Comparison of ENCODE assay signal across 14 cellular contexts in the genomic region with DNA sequence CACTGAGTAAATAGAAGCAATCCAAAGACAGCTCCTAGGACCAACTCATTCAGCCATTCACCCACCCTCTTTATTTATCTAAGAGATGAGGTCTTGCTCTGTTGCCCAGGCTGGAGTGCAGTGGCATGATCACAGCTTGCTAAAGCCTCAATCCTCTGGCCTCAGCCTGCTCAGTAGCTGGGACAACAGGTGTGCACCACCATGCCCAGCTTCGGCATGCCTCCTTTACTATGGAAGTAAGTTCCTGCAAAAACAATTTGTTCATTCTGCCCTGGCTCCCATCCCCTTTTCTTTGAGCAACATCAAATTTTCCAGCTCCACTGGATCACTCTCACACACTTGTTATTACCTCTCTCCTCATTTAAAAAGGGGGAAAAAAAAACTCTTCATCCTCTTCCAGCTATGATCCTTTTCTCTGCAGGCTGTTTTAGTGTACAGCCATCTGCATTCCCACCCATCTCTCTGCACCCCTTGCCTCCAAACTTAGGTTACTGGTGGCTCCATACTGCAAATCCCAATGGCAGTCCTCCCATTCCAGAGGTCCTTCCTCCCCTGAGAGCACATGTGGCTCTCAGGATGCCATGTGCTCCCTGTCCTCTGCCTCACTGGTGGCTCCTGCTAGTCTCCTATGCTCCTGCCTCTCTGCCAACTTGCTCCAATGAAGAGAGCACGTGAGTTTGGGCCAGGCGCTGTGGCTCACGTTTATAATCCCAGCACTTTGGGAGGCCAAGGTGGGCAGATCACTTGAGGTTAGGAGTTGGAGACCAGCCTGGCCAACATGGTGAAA. TPM values are rescaled to one million over a fixed set of nuclear protein-coding genes. Genes with fewer than 3 reads are reported as not detected.
A peak's percentile ranks its signal among the peaks of the same experiment; 100 is the strongest.
DNase-seq lines count a peak whose midpoint lies in the region; ATAC-seq, FAIRE-seq and TF ChIP-seq lines count a peak whose summit lies in the region.
"Had no signal": no experiment of that assay in that cellular context is flagged by ENCODE, and none has a peak within 500 bp of the region (broad histone marks: within the 10 kb centered on the region; RNA-seq: fewer than 3 reads in every experiment).

No MANE protein-coding gene starts in this region.

- no peak for FAIRE-seq in K562 (lab: Jason Lieb, UNC)

- H3K27me3 Mint-ChIP-seq in activated naive CD4-positive, alpha-beta T cell treated with anti-CD3 and anti-CD28 coated beads for 36 hours (ENCODE audit: low read depth), result no peaks in the 10 kb centered on the region
- H3K27me3 Mint-ChIP-seq in stimulated activated memory B cell treated with anti-CD40 and anti-IgM and Interleukin-4, amounts not matched to agents 10 μg/mL and 1 μg/mL and 100 μg/mL, for 72 hours, result no peaks in the 10 kb centered on the region

- no peaks in the 10 kb centered on the region for H3K27me3 ChIP-seq in K562 (ENCODE audit: control insufficient read depth in 2 of 2, insufficient read depth in 2 of 2, low read length in 2 of 2)
- no peaks in the 10 kb centered on the region for H3K27me3 ChIP-seq in SK-N-SH (ENCODE audit: insufficient read depth)
- H3K27me3 ChIP-seq: colonic mucosa, sigmoid colon, tibial nerve had no signal

- H3K4me1 ChIP-seq in K562 (replicated peaks in 1 of 2; ENCODE audit: control insufficient read depth in 2 of 2, insufficient read depth in 2 of 2, low read length in 2 of 2) (peaks cover 16 to 37% of the 10 kb centered on the region in 2 experiments; a peak in 4 of 5 replicates), SK-N-SH (ENCODE audit: control insufficient read depth in 1 of 2, insufficient read depth in 2 of 2, low read depth in 1 of 2, low read length in 1 of 2) (peaks cover 5 to 7% of the 10 kb centered on the region in 2 experiments; a peak in 1 of 4 replicates)

- CTCF ChIA-PET in activated naive CD4-positive, alpha-beta T cell treated with anti-CD3 and anti-CD28 coated beads for 36 hours (lab: Charles Lee), result no interaction called here
- CTCF ChIA-PET in K562 (lab: Yijun Ruan, JAX; ENCODE audit: low intra/inter-chr PET ratio), result interaction anchor here (0.6 kb wide), 1 partner anchor 260 kb away, joined by 5 read pairs; no protein-coding TSS in a partner anchor
- CTCF ChIA-PET in SK-N-SH (lab: Yijun Ruan, JAX), result interaction anchor here (1.2 to 1.3 kb wide), 2 partner anchors 21 to 32 kb away, joined by 3 to 4 read pairs; no protein-coding TSS in a partner anchor

- peak overlapping the region; percentile 28 for H3K4me3 Mint-ChIP-seq in activated naive CD4-positive, alpha-beta T cell treated with anti-CD3 and anti-CD28 coated beads for 36 hours
- peak overlapping the region; percentile 41 for H3K4me3 Mint-ChIP-seq in stimulated activated memory B cell treated with anti-CD40 and anti-IgM and Interleukin-4, amounts not matched to agents 10 μg/mL and 1 μg/mL and 100 μg/mL, for 72 hours

- POLR2A ChIA-PET in K562 (lab: Yijun Ruan, JAX), result interaction anchor here (0.6 to 1.0 kb wide), 3 partner anchors 8 to 21 kb away, joined by 3 read pairs; no protein-coding TSS in a partner anchor
- POLR2A ChIA-PET in SK-N-SH (lab: Yijun Ruan, JAX), result no interaction called here

- peaks cover 7% of the 10 kb centered on the region for H3K9me1 ChIP-seq in K562 (ENCODE audit: control insufficient read depth, insufficient read depth, low read length)

- H3K27ac ChIP-seq in K562 (ENCODE audit: extremely low read depth, low read depth, low read length), result no peak overlapping the region
- no peak overlapping the region for H3K27ac ChIP-seq in SK-N-SH (ENCODE audit: low read depth in 2 of 2, low read length in 1 of 2)
- H3K27ac ChIP-seq: colonic mucosa, tibial nerve had no signal

- 73% methylated on average over 4 of the region's 4 CpGs for whole genome bisulfite sequencing in K562 (ENCODE audit: insufficient coverage, low coverage, missing lambda C conversion rate)
- 94% methylated on average over 3 of the region's 4 CpGs for WGBS in SK-N-SH (ENCODE audit: low lambda C conversion rate)

- ATAC-seq in K562, result no peak
- no peak for ATAC-seq in stimulated activated memory B cell treated with anti-CD40 and anti-IgM and Interleukin-4, amounts not matched to agents 10 μg/mL and 1 μg/mL and 100 μg/mL, for 72 hours

- peak overlapping the region; percentile 39 for H3K4me2 ChIP-seq in K562 (ENCODE audit: insufficient read depth, low read length)
- no peak overlapping the region for H3K4me2 ChIP-seq in SK-N-SH

- TF ChIP-seq RAD21 in K562 (CRISPR knock-in tag; conservative IDR thresholded peaks at IDR 0.05 in 1 of 2, IDR thresholded peaks at IDR 0.05 in 1 of 2), result no peak
- TF ChIP-seq RAD21 in SK-N-SH (IDR thresholded peaks at IDR 0.05; ENCODE audit: low read length), result no peak

- H4K20me1 ChIP-seq in K562 (replicated peaks; ENCODE audit: control insufficient read depth, insufficient read depth, low read length), result peaks cover 13% of the 10 kb centered on the region; the same call in 1 of the 2 replicates
- H4K20me1 ChIP-seq in SK-N-SH (ENCODE audit: insufficient read depth), result peaks cover 24% of the 10 kb centered on the region

- no peak overlapping the region for H3K27ac Mint-ChIP-seq in activated naive CD4-positive, alpha-beta T cell treated with anti-CD3 and anti-CD28 coated beads for 36 hours
- H3K27ac Mint-ChIP-seq in stimulated activated memory B cell treated with anti-CD40 and anti-IgM and Interleukin-4, amounts not matched to agents 10 μg/mL and 1 μg/mL and 100 μg/mL, for 72 hours, result peak overlapping the region; percentile 71

- DNase-seq in activated naive CD4-positive, alpha-beta T cell treated with anti-CD3 and anti-CD28 coated beads for 36 hours, result no peak
- DNase-seq in activated naive CD4-positive, alpha-beta T cell treated with anti-CD3 and anti-CD28 coated beads, Interleukin-2, amount 50 U/mL, for 16 hours, result no peak
- DNase-seq in K562 (ENCODE audit: extremely low read depth in 1 of 4, low spot score in 3 of 4), result no peak
- DNase-seq in H4 (ENCODE audit: low spot score), result no peak
- DNase-seq in SK-N-SH, result no peak
- DNase-seq: colonic mucosa, DMS79 treated with DMSO at 0.1 percent for 48 hours, NCI-H1417 treated with DMSO at 0.1 percent for 48 hours, NCI-H524, SHP77, sigmoid colon had no signal

- in situ Hi-C loops in K562 (cut with MboI), result no loop called here

- peak overlapping the region in 1 of 2 experiments; percentile 87; a peak in 2 of 4 replicates for H3K9ac ChIP-seq in K562 (ENCODE audit: insufficient read depth in 1 of 2, low read depth in 2 of 2, low read length in 2 of 2)
- no peak overlapping the region for H3K9ac ChIP-seq in SK-N-SH

- H3K9me3 ChIP-seq in K562 (replicated peaks; ENCODE audit: control insufficient read depth, insufficient read depth, low read depth, low read length), result no peaks in the 10 kb centered on the region
- no peaks in the 10 kb centered on the region for H3K9me3 ChIP-seq in SK-N-SH
- H3K9me3 ChIP-seq: colonic mucosa, HAP-1, sigmoid colon, tibial nerve had no signal

- H3K36me3 ChIP-seq in K562 (ENCODE audit: control insufficient read depth, insufficient read depth, low read length), result peaks cover 51% of the 10 kb centered on the region; the same call in 2 of the 3 replicates
- H3K36me3 ChIP-seq in SK-N-SH (replicated peaks in 1 of 2; ENCODE audit: control insufficient read depth in 1 of 2, insufficient read depth in 2 of 2, low read length in 1 of 2), result peaks cover 3 to 21% of the 10 kb centered on the region in 2 experiments
- H3K36me3 ChIP-seq: colonic mucosa had no signal

- H3K9me2 ChIP-seq in SK-N-SH, result no peaks in the 10 kb centered on the region

- intact Hi-C loops in activated naive CD4-positive, alpha-beta T cell treated with anti-CD3 and anti-CD28 coated beads for 36 hours (cut with micrococcal nuclease), result no loop called here
- intact Hi-C loops in K562 (cut with micrococcal nuclease), result no loop called here

- no TSS peak for BruUV-seq in K562 (replicated peaks; lab: Mats Ljungman, UMichigan)

- H3K79me2 ChIP-seq in K562 (ENCODE audit: control insufficient read depth, insufficient read depth, low read length) (peaks cover 59% of the 10 kb centered on the region), SK-N-SH (ENCODE audit: insufficient read depth) (peaks cover 48% of the 10 kb centered on the region)

- H3K36me3 Mint-ChIP-seq in activated naive CD4-positive, alpha-beta T cell treated with anti-CD3 and anti-CD28 coated beads for 36 hours (ENCODE audit: low read depth), result peaks cover 13% of the 10 kb centered on the region
- H3K36me3 Mint-ChIP-seq in stimulated activated memory B cell treated with anti-CD40 and anti-IgM and Interleukin-4, amounts not matched to agents 10 μg/mL and 1 μg/mL and 100 μg/mL, for 72 hours, result peaks cover 37% of the 10 kb centered on the region

- peaks cover 45% of the 10 kb centered on the region for H3K4me1 Mint-ChIP-seq in activated naive CD4-positive, alpha-beta T cell treated with anti-CD3 and anti-CD28 coated beads for 36 hours (ENCODE audit: low read depth)
- peaks cover 71% of the 10 kb centered on the region for H3K4me1 Mint-ChIP-seq in stimulated activated memory B cell treated with anti-CD40 and anti-IgM and Interleukin-4, amounts not matched to agents 10 μg/mL and 1 μg/mL and 100 μg/mL, for 72 hours

- H2AFZ ChIP-seq in K562 (ENCODE audit: low read depth, low read length) (no peak overlapping the region), SK-N-SH (ENCODE audit: low read depth) (no peak overlapping the region)

- no peak for TF ChIP-seq POLR2A in K562 (conservative IDR thresholded peaks at IDR 0.05)

- H3K4me3 ChIP-seq in K562 (no peak overlapping the region), SK-N-SH (ENCODE audit: low read depth in 2 of 2, low read length in 1 of 2) (no peak overlapping the region)
- H3K4me3 ChIP-seq: colonic mucosa, tibial nerve had no signal

- TF ChIP-seq CTCF in K562 (IDR thresholded peaks at IDR 0.05 in 2 of 3, conservative IDR thresholded peaks at IDR 0.05 in 1 of 3; ENCODE audit: insufficient read depth in 2 of 3, low read depth in 1 of 3, low read length in 3 of 3), result no peak
- no peak for TF ChIP-seq CTCF in SK-N-SH (IDR thresholded peaks at IDR 0.05)

- H3K9me3 Mint-ChIP-seq in activated naive CD4-positive, alpha-beta T cell treated with anti-CD3 and anti-CD28 coated beads for 36 hours, result no peaks in the 10 kb centered on the region
- no peaks in the 10 kb centered on the region for H3K9me3 Mint-ChIP-seq in stimulated activated memory B cell treated with anti-CD40 and anti-IgM and Interleukin-4, amounts not matched to agents 10 μg/mL and 1 μg/mL and 100 μg/mL, for 72 hours

- no peak for TF ChIP-seq EP300 in K562 (IDR thresholded peaks at IDR 0.05; ENCODE audit: low read length)
- TF ChIP-seq EP300 in SK-N-SH (IDR thresholded peaks at IDR 0.05; ENCODE audit: borderline replicate concordance in 1 of 2, low read depth in 1 of 2, low read length in 1 of 2), result no peak

- no peaks in the 10 kb centered on the region for H3F3A ChIP-seq in SK-N-SH (replicated peaks; ENCODE audit: insufficient read depth)

RNA-seq across cellular contexts. Expression of a gene that starts 2.2 kb away (rescaled TPM):
- 10 to 100 TPM; 33.0 to 33.4 TPM for total RNA-seq in activated naive CD4-positive, alpha-beta T cell treated with anti-CD3 and anti-CD28 coated beads for 36 hours
- total RNA-seq in K562 (2011; cell fraction: chromatin; rRNA removed; ENCODE audit: low replicate concordance), result 33.4 and 92.9 TPM in 2 replicates
- total RNA-seq in K562 (2011; cell fraction: nucleolus; rRNA removed), result 71.2 and 72.1 TPM in 2 replicates
- total RNA-seq in K562 (2011; cell fraction: nucleoplasm; rRNA removed), result 70.5 and 83.9 TPM in 2 replicates
- 74.2 and 118 TPM in 2 replicates for total RNA-seq in K562 (2014; rRNA removed)
- 56.3 and 71.5 TPM in 2 replicates for total RNA-seq in K562 (2014; rRNA removed; fragmentation: Illumina TruSeq; extraction: Trizol)
- total RNA-seq in K562 (2015; rRNA removed; fragmentation: Illumina TruSeq; extraction: Trizol), result 125 and 129 TPM in 2 replicates
- 105 and 107 TPM in 2 replicates for total RNA-seq in K562 (2021)
- polyA plus RNA-seq in K562 (2011; rRNA removed), result 38.4 and 43.8 TPM in 2 replicates
- 124 and 196 TPM in 2 replicates for polyA plus RNA-seq in K562 (2011; cell fraction: cytosol; rRNA removed)
- 82.4 and 93.1 TPM in 2 replicates for polyA plus RNA-seq in K562 (2011; cell fraction: nucleus; rRNA removed)
- 94.4 and 105 TPM in 2 replicates for polyA plus RNA-seq in K562 (2012)
- 147 and 170 TPM in 2 replicates for polyA plus RNA-seq in K562 (2014; fragmentation: Illumina TruSeq; extraction: Trizol)
- polyA plus RNA-seq in K562 (2014; fragmentation: Nextera tagmentation; extraction: Ambion mirVana), result 10 to 100 TPM; 16.7 to 49.1 TPM
- 99.8 and 115 TPM in 2 replicates for polyA plus RNA-seq in K562 (2014; rRNA removed)
- polyA minus RNA-seq in K562 (2011; rRNA and poly(A)+ RNA removed), result 25.4 and 33.3 TPM in 2 replicates
- 35.9 and 36.6 TPM in 2 replicates for polyA minus RNA-seq in K562 (2011; cell fraction: cytosol; rRNA and poly(A)+ RNA removed)
- 19.3 and 19.7 TPM in 2 replicates for polyA minus RNA-seq in K562 (2011; cell fraction: nucleus; rRNA and poly(A)+ RNA removed)
- 72.7 and 85.3 TPM in 2 replicates for total RNA-seq in H4 (2014; rRNA removed; shearing (Covaris generic))
- 139 and 157 TPM in 2 replicates for polyA plus RNA-seq in SK-N-SH (2012; rRNA removed)
- 66.9 and 93.0 TPM in 2 replicates for polyA plus RNA-seq in SK-N-SH (2012; cell fraction: cytosol; rRNA removed)
- 43.6 and 56.5 TPM in 2 replicates for polyA plus RNA-seq in SK-N-SH (2012; cell fraction: nucleus; rRNA removed)

RNA-seq across cellular contexts. Expression of a gene that starts 18.2 kb away (rescaled TPM):
- total RNA-seq in activated naive CD4-positive, alpha-beta T cell treated with anti-CD3 and anti-CD28 coated beads for 36 hours, result not detected
- 1.7 and 4.4 TPM in 2 replicates for total RNA-seq in K562 (2011; cell fraction: chromatin; rRNA removed; ENCODE audit: low replicate concordance)
- 1.6 and 3.8 TPM in 2 replicates for total RNA-seq in K562 (2011; cell fraction: nucleolus; rRNA removed)
- total RNA-seq in K562 (2011; cell fraction: nucleoplasm; rRNA removed), result 3.5 and 5.3 TPM in 2 replicates
- 9.1 and 10.1 TPM in 2 replicates for total RNA-seq in K562 (2014; rRNA removed)
- 3.7 and 4.9 TPM in 2 replicates for total RNA-seq in K562 (2014; rRNA removed; fragmentation: Illumina TruSeq; extraction: Trizol)
- total RNA-seq in K562 (2015; rRNA removed; fragmentation: Illumina TruSeq; extraction: Trizol), result 3.4 and 3.5 TPM in 2 replicates
- 5.8 and 6.1 TPM in 2 replicates for total RNA-seq in K562 (2021)
- polyA plus RNA-seq in K562 (2011; rRNA removed), result 8.4 and 10.6 TPM in 2 replicates
- 15.3 and 31.5 TPM in 2 replicates for polyA plus RNA-seq in K562 (2011; cell fraction: cytosol; rRNA removed)
- polyA plus RNA-seq in K562 (2011; cell fraction: nucleus; rRNA removed), result 5.2 and 8.0 TPM in 2 replicates
- polyA plus RNA-seq in K562 (2012), result 4.4 and 6.5 TPM in 2 replicates
- polyA plus RNA-seq in K562 (2014; fragmentation: Illumina TruSeq; extraction: Trizol), result 5.2 and 6.9 TPM in 2 replicates
- under 1 TPM; 0.23 to 0.32 TPM for polyA plus RNA-seq in K562 (2014; fragmentation: Nextera tagmentation; extraction: Ambion mirVana)
- 5.7 and 7.0 TPM in 2 replicates for polyA plus RNA-seq in K562 (2014; rRNA removed)
- 12.1 and 16.9 TPM in 2 replicates for polyA minus RNA-seq in K562 (2011; rRNA and poly(A)+ RNA removed)
- 5.6 and 8.2 TPM in 2 replicates for polyA minus RNA-seq in K562 (2011; cell fraction: cytosol; rRNA and poly(A)+ RNA removed)
- 1.2 and 2.8 TPM in 2 replicates for polyA minus RNA-seq in K562 (2011; cell fraction: nucleus; rRNA and poly(A)+ RNA removed)
- 0.21 and 0.25 TPM in 2 replicates for total RNA-seq in H4 (2014; rRNA removed; shearing (Covaris generic))
- polyA plus RNA-seq in SK-N-SH (2012; rRNA removed), result 4.6 and 6.6 TPM in 2 replicates
- 5.3 and 5.7 TPM in 2 replicates for polyA plus RNA-seq in SK-N-SH (2012; cell fraction: cytosol; rRNA removed)
- polyA plus RNA-seq in SK-N-SH (2012; cell fraction: nucleus; rRNA removed), result 5.1 and 5.9 TPM in 2 replicates

RNA-seq across cellular contexts. Expression of a gene that starts 20.6 kb away (rescaled TPM):
- total RNA-seq in activated naive CD4-positive, alpha-beta T cell treated with anti-CD3 and anti-CD28 coated beads for 36 hours, result 1 to 10 TPM; 8.3 to 8.8 TPM
- total RNA-seq in K562 (2011; cell fraction: chromatin; rRNA removed; ENCODE audit: low replicate concordance), result not detected in 2 replicates
- 0.53 and 0.67 TPM in 2 replicates for total RNA-seq in K562 (2011; cell fraction: nucleolus; rRNA removed)
- total RNA-seq in K562 (2011; cell fraction: nucleoplasm; rRNA removed), result 0.69 TPM in 1 of 2 replicates, not detected in the other
- total RNA-seq in K562 (2014; rRNA removed) (0.27 and 0.45 TPM in 2 replicates), K562 (2014; rRNA removed; fragmentation: Illumina TruSeq; extraction: Trizol) (0.29 and 0.41 TPM in 2 replicates), K562 (2015; rRNA removed; fragmentation: Illumina TruSeq; extraction: Trizol) (0.79 and 1.1 TPM in 2 replicates), K562 (2021) (0.62 and 0.85 TPM in 2 replicates)
- polyA plus RNA-seq in K562 (2011; rRNA removed) (0.26 and 1.0 TPM in 2 replicates), K562 (2014; fragmentation: Illumina TruSeq; extraction: Trizol) (0.22 and 0.33 TPM in 2 replicates), K562 (2014; fragmentation: Nextera tagmentation; extraction: Ambion mirVana) (under 1 TPM in 1 of 2 experiments, not detected in 1; 0.06 TPM), K562 (2014; rRNA removed) (0.34 and 0.45 TPM in 2 replicates), SK-N-SH (2012; rRNA removed) (0.87 and 1.6 TPM in 2 replicates)
- polyA plus RNA-seq in K562 (2011; cell fraction: cytosol; rRNA removed), result 0.89 and 1.3 TPM in 2 replicates
- polyA plus RNA-seq in K562 (2011; cell fraction: nucleus; rRNA removed), result 0.58 and 1.1 TPM in 2 replicates
- polyA plus RNA-seq in K562 (2012), result 1.1 and 16.7 TPM in 2 replicates
- polyA minus RNA-seq in K562 (2011; rRNA and poly(A)+ RNA removed), result 0.21 and 0.30 TPM in 2 replicates
- polyA minus RNA-seq in K562 (2011; cell fraction: cytosol; rRNA and poly(A)+ RNA removed), result not detected in 2 replicates
- polyA minus RNA-seq in K562 (2011; cell fraction: nucleus; rRNA and poly(A)+ RNA removed), result 0.33 TPM in 1 of 2 replicates, not detected in the other
- 8.2 and 10.4 TPM in 2 replicates for total RNA-seq in H4 (2014; rRNA removed; shearing (Covaris generic))
- polyA plus RNA-seq in SK-N-SH (2012; cell fraction: cytosol; rRNA removed), result 0.64 and 0.72 TPM in 2 replicates
- polyA plus RNA-seq in SK-N-SH (2012; cell fraction: nucleus; rRNA removed), result 0.88 and 1.6 TPM in 2 replicates

RNA-seq across cellular contexts. Expression of a gene that starts 27.9 kb away (rescaled TPM):
- 10 to 100 TPM; 42.6 to 46.0 TPM for total RNA-seq in activated naive CD4-positive, alpha-beta T cell treated with anti-CD3 and anti-CD28 coated beads for 36 hours
- total RNA-seq in K562 (2011; cell fraction: chromatin; rRNA removed; ENCODE audit: low replicate concordance), result 34.5 and 88.3 TPM in 2 replicates
- 49.9 and 54.2 TPM in 2 replicates for total RNA-seq in K562 (2011; cell fraction: nucleolus; rRNA removed)
- 31.5 and 36.0 TPM in 2 replicates for total RNA-seq in K562 (2011; cell fraction: nucleoplasm; rRNA removed)
- 82.5 and 91.8 TPM in 2 replicates for total RNA-seq in K562 (2014; rRNA removed)
- 14.3 and 20.4 TPM in 2 replicates for total RNA-seq in K562 (2014; rRNA removed; fragmentation: Illumina TruSeq; extraction: Trizol)
- total RNA-seq in K562 (2015; rRNA removed; fragmentation: Illumina TruSeq; extraction: Trizol), result 36.5 and 40.4 TPM in 2 replicates
- 71.2 and 73.3 TPM in 2 replicates for total RNA-seq in K562 (2021)
- polyA plus RNA-seq in K562 (2011; rRNA removed), result 43.9 and 66.4 TPM in 2 replicates
- 81.6 and 108 TPM in 2 replicates for polyA plus RNA-seq in K562 (2011; cell fraction: cytosol; rRNA removed)
- polyA plus RNA-seq in K562 (2011; cell fraction: nucleus; rRNA removed), result 68.9 and 81.7 TPM in 2 replicates
- 51.8 and 53.6 TPM in 2 replicates for polyA plus RNA-seq in K562 (2012)
- 44.0 and 49.0 TPM in 2 replicates for polyA plus RNA-seq in K562 (2014; fragmentation: Illumina TruSeq; extraction: Trizol)
- 1 to 10 TPM; 1.1 to 4.2 TPM for polyA plus RNA-seq in K562 (2014; fragmentation: Nextera tagmentation; extraction: Ambion mirVana)
- polyA plus RNA-seq in K562 (2014; rRNA removed), result 55.7 and 60.9 TPM in 2 replicates
- polyA minus RNA-seq in K562 (2011; rRNA and poly(A)+ RNA removed), result 48.5 and 63.1 TPM in 2 replicates
- 44.3 and 60.1 TPM in 2 replicates for polyA minus RNA-seq in K562 (2011; cell fraction: cytosol; rRNA and poly(A)+ RNA removed)
- polyA minus RNA-seq in K562 (2011; cell fraction: nucleus; rRNA and poly(A)+ RNA removed), result 12.0 and 18.3 TPM in 2 replicates
- 43.0 and 47.5 TPM in 2 replicates for total RNA-seq in H4 (2014; rRNA removed; shearing (Covaris generic))
- 35.6 and 43.8 TPM in 2 replicates for polyA plus RNA-seq in SK-N-SH (2012; rRNA removed)
- polyA plus RNA-seq in SK-N-SH (2012; cell fraction: cytosol; rRNA removed), result 20.7 and 27.9 TPM in 2 replicates
- polyA plus RNA-seq in SK-N-SH (2012; cell fraction: nucleus; rRNA removed), result 72.2 and 94.5 TPM in 2 replicates

RNA-seq across cellular contexts. Expression of a gene that starts 40.5 kb away (rescaled TPM):
- total RNA-seq in activated naive CD4-positive, alpha-beta T cell treated with anti-CD3 and anti-CD28 coated beads for 36 hours, result 1 to 10 TPM; 4.3 to 5.0 TPM
- total RNA-seq in K562 (2011; cell fraction: chromatin; rRNA removed; ENCODE audit: low replicate concordance), result 24.3 and 45.7 TPM in 2 replicates
- total RNA-seq in K562 (2011; cell fraction: nucleolus; rRNA removed), result 18.7 and 22.2 TPM in 2 replicates
- 21.5 and 27.6 TPM in 2 replicates for total RNA-seq in K562 (2011; cell fraction: nucleoplasm; rRNA removed)
- total RNA-seq in K562 (2014; rRNA removed) (7.0 and 7.5 TPM in 2 replicates), K562 (2014; rRNA removed; fragmentation: Illumina TruSeq; extraction: Trizol) (16.6 and 21.7 TPM in 2 replicates), K562 (2015; rRNA removed; fragmentation: Illumina TruSeq; extraction: Trizol) (13.1 and 14.3 TPM in 2 replicates), K562 (2021) (10.0 and 10.6 TPM in 2 replicates)
- polyA plus RNA-seq in K562 (2011; rRNA removed) (16.5 and 19.9 TPM in 2 replicates), K562 (2014; fragmentation: Illumina TruSeq; extraction: Trizol) (11.0 and 11.7 TPM in 2 replicates), K562 (2014; fragmentation: Nextera tagmentation; extraction: Ambion mirVana) (1 to 10 TPM; 6.6 to 6.9 TPM), K562 (2014; rRNA removed) (5.6 and 6.4 TPM in 2 replicates), SK-N-SH (2012; rRNA removed) (5.8 and 9.1 TPM in 2 replicates)
- polyA plus RNA-seq in K562 (2011; cell fraction: cytosol; rRNA removed), result 5.5 and 10.6 TPM in 2 replicates
- 9.8 and 12.6 TPM in 2 replicates for polyA plus RNA-seq in K562 (2011; cell fraction: nucleus; rRNA removed)
- polyA plus RNA-seq in K562 (2012), result 6.5 and 11.4 TPM in 2 replicates
- 30.8 and 38.6 TPM in 2 replicates for polyA minus RNA-seq in K562 (2011; rRNA and poly(A)+ RNA removed)
- 9.9 and 10.5 TPM in 2 replicates for polyA minus RNA-seq in K562 (2011; cell fraction: cytosol; rRNA and poly(A)+ RNA removed)
- 5.8 and 14.1 TPM in 2 replicates for polyA minus RNA-seq in K562 (2011; cell fraction: nucleus; rRNA and poly(A)+ RNA removed)
- 13.0 and 18.8 TPM in 2 replicates for total RNA-seq in H4 (2014; rRNA removed; shearing (Covaris generic))
- polyA plus RNA-seq in SK-N-SH (2012; cell fraction: cytosol; rRNA removed), result 8.6 and 8.9 TPM in 2 replicates
- 5.3 and 11.5 TPM in 2 replicates for polyA plus RNA-seq in SK-N-SH (2012; cell fraction: nucleus; rRNA removed)
